ENCODE assay signal across 20 cellular contexts in genomic region chr2:204900487-204900886, GRCh38.
A peak's percentile ranks its signal among the peaks of the same experiment; 100 is the strongest.
DNase-seq lines count a peak whose midpoint lies in the region; ATAC-seq, FAIRE-seq and TF ChIP-seq lines count a peak whose summit lies in the region.
"Had no signal": no experiment of that assay in that cellular context is flagged by ENCODE, and none has a peak within 500 bp of the region (broad histone marks: within the 10 kb centered on the region; RNA-seq: fewer than 3 reads in every experiment).

No MANE protein-coding gene starts in this region.

- H3K27me3 ChIP-seq in bronchial epithelial cell (ENCODE audit: control insufficient read depth, insufficient read depth, low read length) = no peaks in the 10 kb centered on the region
- H3K27me3 ChIP-seq: adrenal gland, SJSA1, spleen had no signal

- peak overlapping the region; percentile 58 for H3K4me3 Mint-ChIP-seq in T-helper 1 cell treated with Interleukin-12 subunit alpha and Interleukin-12 subunit beta and Interleukin-4 antibody, amounts not matched to agents 30 μg/mL and 1 μg/mL, for 36 hours
- H3K4me3 Mint-ChIP-seq in nephron progenitor cell = no peak overlapping the region
- H3K4me3 Mint-ChIP-seq: stimulated activated memory B cell treated with anti-CD40 and anti-IgM and Interleukin-4, amounts not matched to agents 10 μg/mL and 1 μg/mL and 100 μg/mL, for 72 hours had no signal

- DNase-seq in T-helper 1 cell = no peak
- DNase-seq in NCI-H146 (lab: John Stamatoyannopoulos, UW) = peak; percentile 36
- peak; percentile 91 for DNase-seq in bronchial epithelial cell (ENCODE audit: low read depth)
- no peak for DNase-seq in nephron progenitor cell
- DNase-seq: activated CD4-positive, alpha-beta T cell treated with anti-CD3 and anti-CD28 coated beads, Interleukin-2, amount 50 U/mL, for 4 hours; CD4-positive, alpha-beta T cell; foreskin melanocyte; KBM-7; NCI-H1105; NCI-H226; spleen had no signal

- H3K36me3 Mint-ChIP-seq in T-helper 1 cell treated with Interleukin-12 subunit alpha and Interleukin-12 subunit beta and Interleukin-4 antibody, amounts not matched to agents 30 μg/mL and 1 μg/mL, for 36 hours (ENCODE audit: low read depth) = peaks cover 18% of the 10 kb centered on the region
- peaks cover 25% of the 10 kb centered on the region for H3K36me3 Mint-ChIP-seq in nephron progenitor cell (ENCODE audit: low read depth)

- no peak for FAIRE-seq in bronchial epithelial cell (lab: Jason Lieb, UNC)
- FAIRE-seq: TTC549 had no signal

- TF ChIP-seq CTCF in bronchial epithelial cell (IDR thresholded peaks at IDR 0.05; ENCODE audit: insufficient read depth, low read length, severe bottlenecking) = no peak
- no peak for TF ChIP-seq CTCF in nephron progenitor cell (IDR thresholded peaks at IDR 0.05)

- peaks cover 39% of the 10 kb centered on the region for H3K4me1 Mint-ChIP-seq in T-helper 1 cell treated with Interleukin-12 subunit alpha and Interleukin-12 subunit beta and Interleukin-4 antibody, amounts not matched to agents 30 μg/mL and 1 μg/mL, for 36 hours (ENCODE audit: low read depth)
- H3K4me1 Mint-ChIP-seq in nephron progenitor cell = peaks cover 19% of the 10 kb centered on the region

- peaks cover 16% of the 10 kb centered on the region for H3K9me3 Mint-ChIP-seq in T-helper 1 cell treated with Interleukin-12 subunit alpha and Interleukin-12 subunit beta and Interleukin-4 antibody, amounts not matched to agents 30 μg/mL and 1 μg/mL, for 36 hours
- H3K9me3 Mint-ChIP-seq in nephron progenitor cell = peaks cover 25% of the 10 kb centered on the region

- no peaks in the 10 kb centered on the region for H3K27me3 Mint-ChIP-seq in T-helper 1 cell treated with Interleukin-12 subunit alpha and Interleukin-12 subunit beta and Interleukin-4 antibody, amounts not matched to agents 30 μg/mL and 1 μg/mL, for 36 hours (ENCODE audit: low read depth)
- H3K27me3 Mint-ChIP-seq in nephron progenitor cell (ENCODE audit: low read depth, poor library complexity) = no peaks in the 10 kb centered on the region
- H3K27me3 Mint-ChIP-seq: CD4-positive, alpha-beta T cell; central memory CD8-positive, alpha-beta T cell; stimulated activated memory B cell treated with anti-CD40 and anti-IgM and Interleukin-4, amounts not matched to agents 10 μg/mL and 1 μg/mL and 100 μg/mL, for 72 hours had no signal

- H3K27ac Mint-ChIP-seq in T-helper 1 cell treated with Interleukin-12 subunit alpha and Interleukin-12 subunit beta and Interleukin-4 antibody, amounts not matched to agents 30 μg/mL and 1 μg/mL, for 36 hours = peak overlapping the region; percentile 60
- H3K27ac Mint-ChIP-seq in nephron progenitor cell = peak overlapping the region; percentile 95
- H3K27ac Mint-ChIP-seq: CD4-positive, alpha-beta T cell; stimulated activated memory B cell treated with anti-CD40 and anti-IgM and Interleukin-4, amounts not matched to agents 10 μg/mL and 1 μg/mL and 100 μg/mL, for 72 hours had no signal

- H3K4me3 ChIP-seq in bronchial epithelial cell (ENCODE audit: low read depth, low read length) = no peak overlapping the region
- H3K4me3 ChIP-seq: adrenal gland, SJSA1, spleen had no signal

- ATAC-seq in HG03280 (IDR thresholded peaks at IDR 0.05; ENCODE audit: unreplicated experiment) (no peak), GM19395 (IDR thresholded peaks at IDR 0.05; ENCODE audit: unreplicated experiment) (no peak), GM18861 (IDR thresholded peaks at IDR 0.05; ENCODE audit: unreplicated experiment) (no peak)
- ATAC-seq: stimulated activated memory B cell treated with anti-CD40 and anti-IgM and Interleukin-4, amounts not matched to agents 10 μg/mL and 1 μg/mL and 100 μg/mL, for 72 hours had no signal

- H3K36me3 ChIP-seq in bronchial epithelial cell (ENCODE audit: control insufficient read depth, insufficient read depth, low read length) = no peaks in the 10 kb centered on the region
- H3K36me3 ChIP-seq: adrenal gland, SJSA1, spleen had no signal

Comparison
In these comparisons a context has a peak if more than half of its experiments do, and no peak if none do; other contexts are left out.
1. DNase-seq: peak in NCI-H146 (single experiment) and bronchial epithelial cell (single experiment); none in T-helper 1 cell (0 of 5) and nephron progenitor cell (single experiment).